ENCODE assay signal across 17 cellular contexts in genomic region chr1:198876371-198876871, GRCh38.
DNase-seq lines count a peak whose midpoint lies in the region; ATAC-seq and TF ChIP-seq lines count a peak whose summit lies in the region.
"Had no signal": no experiment of that assay in that cellular context is flagged by ENCODE, and none has a peak within 500 bp of the region (broad histone marks: within the 10 kb centered on the region; RNA-seq: fewer than 3 reads in every experiment).

No MANE protein-coding gene starts in this region.

- intact Hi-C loops in CD14-positive monocyte (cut with micrococcal nuclease): no loop called here

- no peak for TF ChIP-seq CTCF in CD14-positive monocyte (IDR thresholded peaks at IDR 0.05)

- DNase-seq in Ammon's horn (ENCODE audit: low spot score) (peak; percentile 66), NCI-H2081 treated with DMSO at 0.1 percent for 48 hours (lab: John Stamatoyannopoulos, UW) (peak; percentile 40), cerebellar cortex (ENCODE audit: low spot score) (peak; percentile 70), midbrain (lab: John Stamatoyannopoulos, UW) (peak; percentile 55), NCI-H1048 (lab: John Stamatoyannopoulos, UW) (no peak), HCEC 1CT (no peak), CD14-positive monocyte (ENCODE audit: low spot score) (no peak)
- DNase-seq: activated CD4-positive, alpha-beta memory T cell treated with anti-CD3 and anti-CD28 coated beads for 36 hours; activated naive CD4-positive, alpha-beta T cell treated with anti-CD3 and anti-CD28 coated beads, Interleukin-2, amount 50 U/mL, for 16 hours; DMS79 treated with DMSO at 0.1 percent for 48 hours; lower lobe of right lung; psoas muscle; testis had no signal

- no peak for ATAC-seq in GM19397 (IDR thresholded peaks at IDR 0.05; ENCODE audit: unreplicated experiment)
- ATAC-seq: A549, lower lobe of right lung, psoas muscle had no signal

- peaks cover 28 to 29% of the 10 kb centered on the region in 2 donors for H3K36me3 Mint-ChIP-seq in CD14-positive monocyte
- H3K36me3 Mint-ChIP-seq: activated CD4-positive, alpha-beta memory T cell treated with anti-CD3 and anti-CD28 coated beads for 36 hours had no signal

- H3K27ac Mint-ChIP-seq in CD14-positive monocyte: peak overlapping the region in 1 of 7 donors; percentile 23
- H3K27ac Mint-ChIP-seq: activated CD4-positive, alpha-beta memory T cell treated with anti-CD3 and anti-CD28 coated beads for 36 hours; dendritic cell treated with granulocyte-macrophage colony-stimulating factor and Interleukin-4, amounts not matched to agents 40 ng/mL and 50 ng/mL, for 4 days; T-helper 1 cell treated with Interleukin-12 subunit alpha and Interleukin-12 subunit beta and Interleukin-4 antibody, amounts not matched to agents 30 μg/mL and 1 μg/mL, for 36 hours had no signal

- peaks cover 15% of the 10 kb centered on the region for H3K4me1 Mint-ChIP-seq in CD14-positive monocyte

- H3K9me3 Mint-ChIP-seq in CD14-positive monocyte: peaks cover 1 to 13% (median 7%) of the 10 kb centered on the region in 7 donors
- H3K9me3 Mint-ChIP-seq: activated CD4-positive, alpha-beta memory T cell treated with anti-CD3 and anti-CD28 coated beads for 36 hours; T-helper 1 cell treated with Interleukin-12 subunit alpha and Interleukin-12 subunit beta and Interleukin-4 antibody, amounts not matched to agents 30 μg/mL and 1 μg/mL, for 36 hours had no signal

- no peaks in the 10 kb centered on the region for H3K27me3 Mint-ChIP-seq in CD14-positive monocyte (ENCODE audit: low read depth in 3 of 3)
- H3K27me3 Mint-ChIP-seq: activated CD4-positive, alpha-beta memory T cell treated with anti-CD3 and anti-CD28 coated beads for 36 hours; dendritic cell treated with granulocyte-macrophage colony-stimulating factor and Interleukin-4, amounts not matched to agents 40 ng/mL and 50 ng/mL, for 4 days had no signal

- H3K4me3 Mint-ChIP-seq in CD14-positive monocyte: no peak overlapping the region
- H3K4me3 Mint-ChIP-seq: activated CD4-positive, alpha-beta memory T cell treated with anti-CD3 and anti-CD28 coated beads for 36 hours; dendritic cell treated with granulocyte-macrophage colony-stimulating factor and Interleukin-4, amounts not matched to agents 40 ng/mL and 50 ng/mL, for 4 days; T-helper 1 cell treated with Interleukin-12 subunit alpha and Interleukin-12 subunit beta and Interleukin-4 antibody, amounts not matched to agents 30 μg/mL and 1 μg/mL, for 36 hours had no signal

Comparison
In these comparisons a context has a peak if more than half of its experiments do, and no peak if none do; other contexts are left out.
1. DNase-seq: peak in Ammon's horn (single experiment), NCI-H2081 treated with DMSO at 0.1 percent for 48 hours (single experiment), cerebellar cortex (single experiment) and midbrain (single experiment); none in NCI-H1048 (single experiment), HCEC 1CT (single experiment) and CD14-positive monocyte (single experiment).